ENCODE assay signal across 21 cellular contexts in genomic region chrX:43500996-43501694, GRCh38.
"Had no signal": no experiment of that assay in that cellular context is flagged by ENCODE, and none has a peak within 500 bp of the region (broad histone marks: within the 10 kb centered on the region; RNA-seq: fewer than 3 reads in every experiment).

No MANE protein-coding gene starts in this region.

- H3K4me1 ChIP-seq: gastroesophageal sphincter, prostate gland, transverse colon had no signal

- H3K4me3 ChIP-seq: gastroesophageal sphincter, prostate gland, skin epidermis, transverse colon had no signal

- H3K27me3 Mint-ChIP-seq: activated CD4-positive, alpha-beta T cell treated with anti-CD3 and anti-CD28 coated beads, Interleukin-2, amount 10 ng/mL, durations not matched to agents 7 days and 5 days; activated T-helper 17 cell treated with anti-CD3 and anti-CD28 coated beads, Interleukin-2, amount 50 U/mL, for 72 hours had no signal

- H3K27ac ChIP-seq: gastroesophageal sphincter, prostate gland, skin epidermis, transverse colon had no signal

- ATAC-seq: activated T-helper 17 cell treated with anti-CD3 and anti-CD28 coated beads, Interleukin-2, amount 50 U/mL, for 72 hours; effector memory CD8-positive, alpha-beta T cell; gastroesophageal sphincter; left lobe of liver; natural killer cell treated with Interleukin-12 subunit alpha and Interleukin-12 subunit beta and Interleukin-15 and Interleukin-18, amount 100 ng/mL, for 72 hours; right cardiac atrium; stimulated activated naive CD8-positive, alpha-beta T cell treated with anti-CD3 and anti-CD28 coated beads, Interleukin-15, Interleukin-2, amounts not matched to agents 100 U/mL and 50 U/mL, for 24 hours had no signal

- DNase-seq: activated CD4-positive, alpha-beta T cell treated with anti-CD3 and anti-CD28 coated beads, Interleukin-2, amount 10 ng/mL, durations not matched to agents 7 days and 5 days; activated CD8-positive, alpha-beta memory T cell treated with anti-CD3 and anti-CD28 coated beads for 24 hours; activated naive CD4-positive, alpha-beta T cell treated with Interleukin-2 at 50 U/mL for 16 hours; anterior cingulate cortex; dermis blood vessel endothelial cell; effector memory CD8-positive, alpha-beta T cell; mesenchymal stem cell; occipital lobe; right cardiac atrium; stimulated activated CD4-positive, alpha-beta T cell treated with anti-CD3 and anti-CD28 coated beads, Interleukin-4, amount 100 ng/mL, for 4 hours; stimulated activated CD8-positive, alpha-beta memory T cell treated with anti-CD3 and anti-CD28 coated beads, Interleukin-4, amount 100 ng/mL, for 48 hours; stimulated activated naive CD8-positive, alpha-beta T cell treated with anti-CD3 and anti-CD28 coated beads, Interleukin-15, Interleukin-2, amounts not matched to agents 100 U/mL and 50 U/mL, for 24 hours; T-helper 2 cell; transverse colon had no signal

- H3K9me3 Mint-ChIP-seq: activated CD4-positive, alpha-beta T cell treated with anti-CD3 and anti-CD28 coated beads, Interleukin-2, amount 10 ng/mL, durations not matched to agents 7 days and 5 days; activated T-helper 17 cell treated with anti-CD3 and anti-CD28 coated beads, Interleukin-2, amount 50 U/mL, for 72 hours; effector memory CD8-positive, alpha-beta T cell; natural killer cell treated with Interleukin-12 subunit alpha and Interleukin-12 subunit beta and Interleukin-15 and Interleukin-18, amount 100 ng/mL, for 72 hours had no signal

- H3K36me3 Mint-ChIP-seq: natural killer cell treated with Interleukin-12 subunit alpha and Interleukin-12 subunit beta and Interleukin-15 and Interleukin-18, amount 100 ng/mL, for 72 hours had no signal

- H3K27ac Mint-ChIP-seq: activated CD4-positive, alpha-beta T cell treated with anti-CD3 and anti-CD28 coated beads, Interleukin-2, amount 10 ng/mL, durations not matched to agents 7 days and 5 days; activated T-helper 17 cell treated with anti-CD3 and anti-CD28 coated beads, Interleukin-2, amount 50 U/mL, for 72 hours; effector memory CD8-positive, alpha-beta T cell; natural killer cell treated with Interleukin-12 subunit alpha and Interleukin-12 subunit beta and Interleukin-15 and Interleukin-18, amount 100 ng/mL, for 72 hours had no signal

- H3K4me3 Mint-ChIP-seq: activated CD4-positive, alpha-beta T cell treated with anti-CD3 and anti-CD28 coated beads, Interleukin-2, amount 10 ng/mL, durations not matched to agents 7 days and 5 days; activated T-helper 17 cell treated with anti-CD3 and anti-CD28 coated beads, Interleukin-2, amount 50 U/mL, for 72 hours; effector memory CD8-positive, alpha-beta T cell; natural killer cell treated with Interleukin-12 subunit alpha and Interleukin-12 subunit beta and Interleukin-15 and Interleukin-18, amount 100 ng/mL, for 72 hours had no signal

- H3K4me1 Mint-ChIP-seq: activated CD4-positive, alpha-beta T cell treated with anti-CD3 and anti-CD28 coated beads, Interleukin-2, amount 10 ng/mL, durations not matched to agents 7 days and 5 days had no signal

- H3K9me3 ChIP-seq: gastroesophageal sphincter, prostate gland, transverse colon had no signal

- FAIRE-seq: islet of Langerhans had no signal

- H3K27me3 ChIP-seq: gastroesophageal sphincter, transverse colon had no signal

- H3K36me3 ChIP-seq: gastroesophageal sphincter, prostate gland, transverse colon had no signal
